34 cellular contexts compared by ENCODE assay signal in the genomic region with DNA sequence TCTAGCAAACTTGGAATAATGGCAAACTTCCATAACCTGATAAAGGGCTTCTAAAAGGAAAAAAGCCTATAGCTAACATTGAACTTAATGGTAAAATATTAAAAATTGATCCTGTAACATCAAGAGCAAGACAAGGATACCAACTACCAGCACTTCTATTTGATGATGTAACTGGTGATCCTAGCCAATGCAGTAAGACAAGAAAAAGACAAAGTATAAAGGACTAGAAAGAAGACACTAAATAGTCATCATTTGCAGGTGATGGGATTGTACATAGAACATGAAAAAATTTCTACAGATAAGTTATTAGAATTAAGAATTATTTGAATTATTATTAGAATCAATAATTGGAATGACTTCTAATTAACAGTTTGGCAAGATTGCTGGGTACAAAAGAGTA.
"Had no signal": no experiment of that assay in that cellular context is flagged by ENCODE, and none has a peak within 500 bp of the region (broad histone marks: within the 10 kb centered on the region; RNA-seq: fewer than 3 reads in every experiment).

No MANE protein-coding gene starts in this region.

- H3K4me3 Mint-ChIP-seq: activated CD4-positive, alpha-beta memory T cell treated with anti-CD3 and anti-CD28 coated beads for 36 hours; activated CD4-positive, alpha-beta T cell treated with anti-CD3 and anti-CD28 coated beads for 36 hours; activated CD4-positive, alpha-beta T cell treated with anti-CD3 and anti-CD28 coated beads, Interleukin-2, amount 10 ng/mL, durations not matched to agents 24 days and 14 days; activated CD8-positive, alpha-beta memory T cell treated with anti-CD3 and anti-CD28 coated beads, Interleukin-2, amount 10 ng/mL, durations not matched to agents 7 days and 5 days; activated CD8-positive, alpha-beta T cell treated with anti-CD3 and anti-CD28 coated beads, Interleukin-2, amount 10 ng/mL, durations not matched to agents 7 days and 5 days; activated naive CD4-positive, alpha-beta T cell treated with anti-CD3 and anti-CD28 coated beads for 36 hours; activated naive CD4-positive, alpha-beta T cell treated with anti-CD3 and anti-CD28 coated beads, Interleukin-2, amount 50 U/mL, for 24 hours; activated naive CD8-positive, alpha-beta T cell treated with anti-CD3 and anti-CD28 coated beads for 36 hours; activated naive CD8-positive, alpha-beta T cell treated with anti-CD3 and anti-CD28 coated beads, Interleukin-2, amount 50 U/mL, for 24 hours; activated T-helper 1 cell treated with anti-CD3 and anti-CD28 coated beads, Interleukin-12 subunit alpha, Interleukin-12 subunit beta, Interleukin-2, Interleukin-4 antibody, amounts not matched to agents 30 ng/mL and 10 ng/mL and 1 ng/mL, durations not matched to agents 14 hours and 24 hours and 36 hours; T-helper 17 cell; T-helper 2 cell treated with Interferon-gamma antibody and Interleukin-4, amounts not matched to agents 5 μg/mL and 100 μg/mL, for 36 hours had no signal

- H3K27me3 Mint-ChIP-seq: activated naive CD4-positive, alpha-beta T cell treated with anti-CD3 and anti-CD28 coated beads, Interleukin-2, amount 50 U/mL, for 24 hours had no signal

- H3K9me3 ChIP-seq: adrenal gland, body of pancreas, esophagus squamous epithelium, gastroesophageal sphincter had no signal

- H3K4me1 ChIP-seq: adrenal gland, body of pancreas, esophagus squamous epithelium, gastroesophageal sphincter had no signal

- ATAC-seq: activated CD4-positive, alpha-beta T cell treated with anti-CD3 and anti-CD28 coated beads for 36 hours; activated CD8-positive, alpha-beta memory T cell treated with anti-CD3 and anti-CD28 coated beads, Interleukin-2, amount 10 ng/mL, durations not matched to agents 7 days and 5 days; activated CD8-positive, alpha-beta T cell treated with anti-CD3 and anti-CD28 coated beads, Interleukin-2, amount 10 ng/mL, durations not matched to agents 7 days and 5 days; activated naive CD8-positive, alpha-beta T cell treated with anti-CD3 and anti-CD28 coated beads, Interleukin-2, amount 50 U/mL, for 24 hours; body of pancreas; gastroesophageal sphincter; T-helper 17 cell had no signal

- H3K36me3 ChIP-seq: adrenal gland had no signal

- H3K27me3 ChIP-seq: adrenal gland, body of pancreas, esophagus squamous epithelium, gastroesophageal sphincter had no signal

- H3K27ac ChIP-seq: adrenal gland, body of pancreas, esophagus squamous epithelium, gastroesophageal sphincter had no signal

- H3K4me3 ChIP-seq: adrenal gland, body of pancreas, esophagus squamous epithelium, gastroesophageal sphincter had no signal

- FAIRE-seq: colon had no signal

- H3K36me3 Mint-ChIP-seq: activated naive CD8-positive, alpha-beta T cell treated with anti-CD3 and anti-CD28 coated beads for 36 hours had no signal

- H3K27ac Mint-ChIP-seq: activated CD4-positive, alpha-beta memory T cell treated with anti-CD3 and anti-CD28 coated beads for 36 hours; activated CD4-positive, alpha-beta T cell treated with anti-CD3 and anti-CD28 coated beads for 36 hours; activated CD4-positive, alpha-beta T cell treated with anti-CD3 and anti-CD28 coated beads, Interleukin-2, amount 10 ng/mL, durations not matched to agents 24 days and 14 days; activated CD8-positive, alpha-beta memory T cell treated with anti-CD3 and anti-CD28 coated beads, Interleukin-2, amount 10 ng/mL, durations not matched to agents 7 days and 5 days; activated CD8-positive, alpha-beta T cell treated with anti-CD3 and anti-CD28 coated beads, Interleukin-2, amount 10 ng/mL, durations not matched to agents 7 days and 5 days; activated naive CD4-positive, alpha-beta T cell treated with anti-CD3 and anti-CD28 coated beads for 36 hours; activated naive CD4-positive, alpha-beta T cell treated with anti-CD3 and anti-CD28 coated beads, Interleukin-2, amount 50 U/mL, for 24 hours; activated naive CD8-positive, alpha-beta T cell treated with anti-CD3 and anti-CD28 coated beads for 36 hours; activated naive CD8-positive, alpha-beta T cell treated with anti-CD3 and anti-CD28 coated beads, Interleukin-2, amount 50 U/mL, for 24 hours; activated T-helper 1 cell treated with anti-CD3 and anti-CD28 coated beads, Interleukin-12 subunit alpha, Interleukin-12 subunit beta, Interleukin-2, Interleukin-4 antibody, amounts not matched to agents 30 ng/mL and 10 ng/mL and 1 ng/mL, durations not matched to agents 14 hours and 24 hours and 36 hours; activated T-helper 2 cell treated with anti-CD3 and anti-CD28 coated beads, Interferon-gamma antibody, Interleukin-2, Interleukin-4, amounts not matched to agents 10 μg/mL and 5 μg/mL and 100 μg/mL, durations not matched to agents 14 hours and 24 hours and 36 hours; T-helper 17 cell; T-helper 2 cell treated with Interferon-gamma antibody and Interleukin-4, amounts not matched to agents 5 μg/mL and 100 μg/mL, for 36 hours had no signal

- DNase-seq: activated CD4-positive, alpha-beta memory T cell treated with anti-CD3 and anti-CD28 coated beads for 36 hours; activated CD4-positive, alpha-beta T cell treated with anti-CD3 and anti-CD28 coated beads for 36 hours; activated CD4-positive, alpha-beta T cell treated with anti-CD3 and anti-CD28 coated beads, Interleukin-2, amount 10 ng/mL, durations not matched to agents 24 days and 14 days; activated CD4-positive, CD25-positive, alpha-beta regulatory T cell; activated CD4-positive, CD25-positive, alpha-beta regulatory T cell treated with anti-CD3 and anti-CD28 coated beads, Interleukin-2, amount 50 U/mL, for 72 hours; activated CD8-positive, alpha-beta memory T cell treated with anti-CD3 and anti-CD28 coated beads, Interleukin-2, amount 10 ng/mL, durations not matched to agents 7 days and 5 days; activated CD8-positive, alpha-beta memory T cell treated with anti-CD3 and anti-CD28 coated beads, Interleukin-2, amount 50 U/mL, for 4 hours; activated CD8-positive, alpha-beta T cell treated with anti-CD3 and anti-CD28 coated beads, Interleukin-2, amount 10 ng/mL, durations not matched to agents 7 days and 5 days; activated effector memory CD4-positive, alpha-beta T cell treated with anti-CD3 and anti-CD28 coated beads, Interleukin-2, amount 50 U/mL, for 16 hours; activated naive CD4-positive, alpha-beta T cell treated with anti-CD3 and anti-CD28 coated beads for 36 hours; activated naive CD8-positive, alpha-beta T cell treated with anti-CD3 and anti-CD28 coated beads for 36 hours; activated naive CD8-positive, alpha-beta T cell treated with anti-CD3 and anti-CD28 coated beads, Interleukin-2, amount 50 U/mL, for 24 hours; activated T-cell treated with anti-CD3 and anti-CD28 coated beads, Interleukin-2, amount 50 U/mL, for 1 hour; activated T-cell treated with anti-CD3 and anti-CD28 coated beads, Interleukin-2, amount 50 U/mL, for 48 hours; adrenal gland; amygdala; aorta; body of pancreas; caudate nucleus; cortex of kidney; dermis blood vessel endothelial cell; effector CD8-positive, alpha-beta T cell; esophagus squamous epithelium; foreskin melanocyte; head of caudate nucleus; T-helper 1 cell; T-helper 17 cell; T1000 had no signal

- H3K4me1 Mint-ChIP-seq: activated CD4-positive, alpha-beta T cell treated with anti-CD3 and anti-CD28 coated beads for 36 hours; activated CD4-positive, alpha-beta T cell treated with anti-CD3 and anti-CD28 coated beads, Interleukin-2, amount 10 ng/mL, durations not matched to agents 24 days and 14 days; activated CD8-positive, alpha-beta memory T cell treated with anti-CD3 and anti-CD28 coated beads, Interleukin-2, amount 10 ng/mL, durations not matched to agents 7 days and 5 days; activated naive CD4-positive, alpha-beta T cell treated with anti-CD3 and anti-CD28 coated beads, Interleukin-2, amount 50 U/mL, for 24 hours; activated naive CD8-positive, alpha-beta T cell treated with anti-CD3 and anti-CD28 coated beads for 36 hours; activated naive CD8-positive, alpha-beta T cell treated with anti-CD3 and anti-CD28 coated beads, Interleukin-2, amount 50 U/mL, for 24 hours; T-helper 17 cell had no signal
